Comparison of ENCODE assay signal across 21 cellular contexts in the genomic region with DNA sequence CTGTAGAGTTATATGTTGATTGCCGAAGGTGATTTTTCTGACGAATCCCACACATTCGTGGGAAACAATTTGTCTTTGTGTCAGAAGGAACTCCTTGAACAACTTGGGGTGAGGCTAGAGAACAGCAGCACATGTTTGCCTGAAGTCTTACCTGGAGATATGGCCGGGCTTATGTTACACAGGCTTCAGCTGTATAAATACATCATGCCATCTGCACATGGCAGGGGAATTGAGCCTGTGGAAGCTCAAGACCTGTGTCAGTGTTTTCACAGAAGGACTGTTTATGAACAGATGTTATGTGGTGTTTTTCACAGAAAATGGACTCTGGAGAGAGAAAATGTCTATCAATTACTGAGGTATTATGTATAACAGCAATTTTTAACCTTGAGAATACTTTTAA.
"Had no signal": no experiment of that assay in that cellular context is flagged by ENCODE, and none has a peak within 500 bp of the region (broad histone marks: within the 10 kb centered on the region; RNA-seq: fewer than 3 reads in every experiment).

No MANE protein-coding gene starts in this region.

- H3K9me3 Mint-ChIP-seq: activated CD4-positive, alpha-beta T cell treated with anti-CD3 and anti-CD28 coated beads, Interleukin-2, amount 10 ng/mL, durations not matched to agents 7 days and 5 days; activated CD8-positive, alpha-beta T cell treated with anti-CD3 and anti-CD28 coated beads for 36 hours; activated naive CD4-positive, alpha-beta T cell treated with anti-CD3 and anti-CD28 coated beads, Interleukin-2, amount 10 ng/mL, durations not matched to agents 7 days and 5 days; naive thymus-derived CD4-positive, alpha-beta T cell; T-helper 2 cell treated with Interferon-gamma antibody and Interleukin-4, amounts not matched to agents 5 μg/mL and 100 μg/mL, for 36 hours had no signal

- H3K4me1 Mint-ChIP-seq: activated CD4-positive, alpha-beta T cell treated with anti-CD3 and anti-CD28 coated beads, Interleukin-2, amount 10 ng/mL, durations not matched to agents 7 days and 5 days; activated CD8-positive, alpha-beta memory T cell treated with anti-CD3 and anti-CD28 coated beads, Interleukin-2, amount 10 ng/mL, durations not matched to agents 7 days and 5 days; activated naive CD4-positive, alpha-beta T cell treated with anti-CD3 and anti-CD28 coated beads, Interleukin-2, amount 10 ng/mL, durations not matched to agents 7 days and 5 days; immature natural killer cell had no signal

- ATAC-seq: activated CD8-positive, alpha-beta memory T cell treated with anti-CD3 and anti-CD28 coated beads, Interleukin-2, amount 10 ng/mL, durations not matched to agents 7 days and 5 days; activated CD8-positive, alpha-beta T cell treated with anti-CD3 and anti-CD28 coated beads for 36 hours; foreskin keratinocyte; left lung; naive thymus-derived CD4-positive, alpha-beta T cell; psoas muscle had no signal

- H3K27ac Mint-ChIP-seq: activated CD4-positive, alpha-beta T cell treated with anti-CD3 and anti-CD28 coated beads, Interleukin-2, amount 10 ng/mL, durations not matched to agents 7 days and 5 days; activated CD8-positive, alpha-beta memory T cell treated with anti-CD3 and anti-CD28 coated beads, Interleukin-2, amount 10 ng/mL, durations not matched to agents 7 days and 5 days; activated CD8-positive, alpha-beta T cell treated with anti-CD3 and anti-CD28 coated beads for 36 hours; activated naive CD4-positive, alpha-beta T cell treated with anti-CD3 and anti-CD28 coated beads, Interleukin-2, amount 10 ng/mL, durations not matched to agents 7 days and 5 days; immature natural killer cell; naive thymus-derived CD4-positive, alpha-beta T cell; T-helper 2 cell treated with Interferon-gamma antibody and Interleukin-4, amounts not matched to agents 5 μg/mL and 100 μg/mL, for 36 hours had no signal

- H3K4me3 Mint-ChIP-seq: activated CD4-positive, alpha-beta T cell treated with anti-CD3 and anti-CD28 coated beads, Interleukin-2, amount 10 ng/mL, durations not matched to agents 7 days and 5 days; activated CD8-positive, alpha-beta memory T cell treated with anti-CD3 and anti-CD28 coated beads, Interleukin-2, amount 10 ng/mL, durations not matched to agents 7 days and 5 days; activated CD8-positive, alpha-beta T cell treated with anti-CD3 and anti-CD28 coated beads for 36 hours; activated naive CD4-positive, alpha-beta T cell treated with anti-CD3 and anti-CD28 coated beads, Interleukin-2, amount 10 ng/mL, durations not matched to agents 7 days and 5 days; immature natural killer cell; naive thymus-derived CD4-positive, alpha-beta T cell; T-helper 2 cell treated with Interferon-gamma antibody and Interleukin-4, amounts not matched to agents 5 μg/mL and 100 μg/mL, for 36 hours had no signal

- H3K4me3 ChIP-seq: left lung, psoas muscle, right atrium auricular region, upper lobe of left lung had no signal

- DNase-seq: activated CD4-positive, alpha-beta T cell treated with anti-CD3 and anti-CD28 coated beads, Interleukin-2, amount 10 ng/mL, durations not matched to agents 7 days and 5 days; activated CD4-positive, CD25-positive, alpha-beta regulatory T cell treated with anti-CD3 and anti-CD28 coated beads, Interleukin-2, amount 50 U/mL, for 72 hours; activated CD8-positive, alpha-beta memory T cell treated with anti-CD3 and anti-CD28 coated beads, Interleukin-2, amount 10 ng/mL, durations not matched to agents 7 days and 5 days; activated CD8-positive, alpha-beta T cell treated with anti-CD3 and anti-CD28 coated beads for 36 hours; activated effector memory CD4-positive, alpha-beta T cell treated with anti-CD3 and anti-CD28 coated beads, Interleukin-2, amount 50 U/mL, for 16 hours; activated naive CD4-positive, alpha-beta T cell treated with anti-CD3 and anti-CD28 coated beads, Interleukin-2, amount 10 ng/mL, durations not matched to agents 7 days and 5 days; activated T-cell treated with anti-CD3 and anti-CD28 coated beads for 4 hours; amygdala; cerebellar nuclear complex; cortex of kidney; foreskin keratinocyte; immature natural killer cell; left lung; naive thymus-derived CD4-positive, alpha-beta T cell; psoas muscle; stimulated activated CD4-positive, alpha-beta T cell treated with anti-CD3 and anti-CD28 coated beads, Interleukin-4, amount 100 ng/mL, for 24 hours; stimulated activated naive CD4-positive, alpha-beta T cell treated with Interleukin-2 at 50 U/mL for 16 hours; upper lobe of left lung; WERI-Rb-1 had no signal

- H3K27me3 Mint-ChIP-seq: activated naive CD4-positive, alpha-beta T cell treated with anti-CD3 and anti-CD28 coated beads, Interleukin-2, amount 10 ng/mL, durations not matched to agents 7 days and 5 days had no signal

- H3K36me3 Mint-ChIP-seq: activated CD8-positive, alpha-beta memory T cell treated with anti-CD3 and anti-CD28 coated beads, Interleukin-2, amount 10 ng/mL, durations not matched to agents 7 days and 5 days; activated naive CD4-positive, alpha-beta T cell treated with anti-CD3 and anti-CD28 coated beads, Interleukin-2, amount 10 ng/mL, durations not matched to agents 7 days and 5 days; immature natural killer cell; naive thymus-derived CD4-positive, alpha-beta T cell had no signal
